In genomic region chr22:19448739-19449421, GRCh38 we compare ENCODE assay signal across 2 cellular contexts.
TF ChIP-seq lines count a peak whose summit lies in the region.

No MANE protein-coding gene starts in this region.

TF ChIP-seq in GM12891, 5 proteins besides CTCF, POLR2A, EP300 and RAD21:
- TF ChIP-seq SPI1 (IDR thresholded peaks at IDR 0.05; ENCODE audit: low read depth, low read length): no peak
- TF ChIP-seq POU2F2 (IDR thresholded peaks at IDR 0.05; ENCODE audit: low read depth, low read length): no peak
- TF ChIP-seq POLR2AphosphoS5 (IDR thresholded peaks at IDR 0.05; ENCODE audit: low read depth, low read length): no peak; the same call in 1 of the 2 replicates
- no peak for TF ChIP-seq PAX5 (IDR thresholded peaks at IDR 0.05; ENCODE audit: insufficient read depth, low read length, severe bottlenecking)
- TF ChIP-seq TAF1 (IDR thresholded peaks at IDR 0.05; ENCODE audit: low read depth, low read length): no peak
TF ChIP-seq in GM12891: peak in this region for 0.

TF ChIP-seq in IMR-90, 13 proteins besides CTCF, POLR2A, EP300 and RAD21:
- TF ChIP-seq FOS (IDR thresholded peaks at IDR 0.05; ENCODE audit: low read depth, low read length) (no peak), RFX5 (IDR thresholded peaks at IDR 0.05; ENCODE audit: low read depth, low read length) (no peak), MAZ (IDR thresholded peaks at IDR 0.05; ENCODE audit: borderline replicate concordance, low read depth, low read length) (no peak), NFE2L2 (IDR thresholded peaks at IDR 0.05; ENCODE audit: low read depth, low read length) (no peak), ELK1 (IDR thresholded peaks at IDR 0.05; ENCODE audit: borderline replicate concordance, low read depth, low read length) (no peak), RCOR1 (IDR thresholded peaks at IDR 0.05; ENCODE audit: insufficient replicate concordance, low read length) (no peak), MXI1 (IDR thresholded peaks at IDR 0.05; ENCODE audit: borderline replicate concordance, low read depth, low read length) (no peak), CEBPB (IDR thresholded peaks at IDR 0.05; ENCODE audit: low read depth, low read length) (no peak), SMC3 (IDR thresholded peaks at IDR 0.05; ENCODE audit: low read depth, low read length) (no peak)
